In the genomic region with DNA sequence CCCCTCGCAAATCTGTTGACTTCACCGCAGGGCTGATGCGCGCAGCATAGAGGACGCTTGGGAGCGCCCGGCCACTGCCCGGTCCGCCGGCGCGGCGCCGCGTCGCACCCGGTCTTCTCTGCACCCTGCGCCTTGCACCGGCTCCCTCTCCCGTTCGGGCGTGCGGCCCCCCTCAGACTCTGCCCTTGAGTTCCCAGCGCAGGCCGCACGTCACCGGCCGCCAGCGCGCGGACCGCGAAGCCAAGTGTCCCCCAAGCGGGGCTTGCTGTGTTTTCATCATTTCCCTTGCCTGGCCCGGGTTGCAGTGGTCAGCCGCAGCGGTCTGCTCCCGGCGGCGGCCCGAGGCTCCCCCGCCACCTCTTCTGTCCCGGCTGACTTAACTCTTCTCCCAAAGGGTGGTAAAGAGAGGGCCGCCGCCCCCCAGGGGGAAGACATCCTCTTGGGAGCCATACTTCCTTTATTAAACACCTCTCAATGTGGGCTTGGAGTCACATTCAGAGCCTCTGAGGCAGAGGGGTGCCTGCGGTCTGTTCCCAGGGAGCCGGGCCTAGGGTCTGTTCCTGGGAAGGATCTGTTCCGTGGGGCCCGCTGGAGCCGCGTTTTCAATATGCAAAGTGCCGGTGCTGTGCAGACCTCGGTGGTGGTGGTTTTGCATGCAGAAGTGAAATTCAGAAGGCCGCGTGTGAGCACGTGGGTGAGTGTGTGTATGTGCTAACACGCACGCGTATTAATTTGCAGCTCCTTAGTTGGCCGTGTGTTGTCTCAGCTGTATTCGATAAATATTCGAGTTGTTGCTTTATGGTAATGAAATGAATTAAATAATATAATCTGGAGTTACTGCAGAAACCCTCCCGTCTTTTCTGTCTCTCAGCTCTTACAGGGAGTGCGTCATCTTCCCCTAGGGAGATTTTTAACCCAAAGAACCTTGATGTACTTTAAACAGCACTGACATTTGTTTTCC, we compare ENCODE assay signal across 1 cellular context.
TF ChIP-seq lines count a peak whose summit lies in the region.

No MANE protein-coding gene starts in this region.

TF ChIP-seq in WTC11, 78 proteins besides CTCF, POLR2A, EP300 and RAD21 (continued from another document and continues in another):
- TF ChIP-seq SMAD3 (CRISPR knock-in tag; IDR thresholded peaks at IDR 0.05; ENCODE audit: borderline replicate concordance) (peak; percentile 33; the same call in 1 of the 2 replicates), RORB (CRISPR knock-in tag; IDR thresholded peaks at IDR 0.05) (no peak), GRHL2 (CRISPR knock-in tag; IDR thresholded peaks at IDR 0.05; ENCODE audit: insufficient replicate concordance, severe bottlenecking) (no peak), SMAD4 (CRISPR knock-in tag; IDR thresholded peaks at IDR 0.05) (no peak), RELA (CRISPR knock-in tag; IDR thresholded peaks at IDR 0.05; ENCODE audit: borderline replicate concordance) (no peak), NR1H2 (CRISPR knock-in tag; IDR thresholded peaks at IDR 0.05) (no peak), ELF4 (CRISPR knock-in tag; IDR thresholded peaks at IDR 0.05; ENCODE audit: low read depth) (no peak), ZNF317 (CRISPR knock-in tag; IDR thresholded peaks at IDR 0.05; ENCODE audit: borderline replicate concordance, low read depth) (no peak), IRF2 (CRISPR knock-in tag; IDR thresholded peaks at IDR 0.05; ENCODE audit: borderline replicate concordance, low read depth) (no peak), SOX15 (CRISPR knock-in tag; IDR thresholded peaks at IDR 0.05) (no peak)
- TF ChIP-seq, protein P1, sequence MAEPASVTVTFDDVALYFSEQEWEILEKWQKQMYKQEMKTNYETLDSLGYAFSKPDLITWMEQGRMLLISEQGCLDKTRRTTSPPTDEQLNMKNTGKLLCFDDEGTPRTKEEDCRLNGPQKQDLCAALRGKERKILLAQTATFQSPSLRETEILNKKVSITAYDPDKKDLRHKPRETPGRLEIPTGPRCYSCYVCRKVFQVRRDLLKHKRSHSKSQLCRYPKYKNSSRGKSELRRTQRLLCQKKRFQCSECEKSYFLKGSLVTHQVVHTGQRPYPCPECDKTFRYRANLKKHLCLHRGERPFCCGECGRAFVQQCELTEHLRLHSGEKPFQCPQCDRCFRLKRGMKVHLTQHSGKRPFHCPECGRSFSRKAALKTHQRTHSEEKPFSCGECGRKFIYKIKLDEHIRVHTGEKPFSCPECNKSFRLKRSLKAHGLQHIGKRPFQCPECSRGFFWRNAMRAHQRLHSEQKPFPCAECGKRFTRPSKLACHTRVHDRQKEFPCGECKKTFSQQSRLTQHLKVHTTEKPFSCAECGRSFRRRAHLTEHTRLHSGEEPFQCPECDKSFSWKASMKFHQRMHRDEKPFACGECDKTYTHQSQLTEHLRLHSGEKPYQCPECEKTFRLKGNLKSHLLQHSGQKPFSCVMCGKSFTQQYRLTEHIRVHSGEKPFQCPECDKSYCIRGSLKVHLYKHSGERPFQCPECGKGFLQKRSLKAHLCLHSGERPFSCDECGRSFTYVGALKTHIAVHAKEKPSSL (CRISPR knock-in tag; conservative IDR thresholded peaks at IDR 0.05): no peak
- TF ChIP-seq, protein P2, sequence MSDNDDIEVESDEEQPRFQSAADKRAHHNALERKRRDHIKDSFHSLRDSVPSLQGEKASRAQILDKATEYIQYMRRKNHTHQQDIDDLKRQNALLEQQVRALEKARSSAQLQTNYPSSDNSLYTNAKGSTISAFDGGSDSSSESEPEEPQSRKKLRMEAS (CRISPR knock-in tag; IDR thresholded peaks at IDR 0.05): 0 out of 2 replicates have a peak, but pooled peaks have one; percentile 23
- TF ChIP-seq, protein P3, sequence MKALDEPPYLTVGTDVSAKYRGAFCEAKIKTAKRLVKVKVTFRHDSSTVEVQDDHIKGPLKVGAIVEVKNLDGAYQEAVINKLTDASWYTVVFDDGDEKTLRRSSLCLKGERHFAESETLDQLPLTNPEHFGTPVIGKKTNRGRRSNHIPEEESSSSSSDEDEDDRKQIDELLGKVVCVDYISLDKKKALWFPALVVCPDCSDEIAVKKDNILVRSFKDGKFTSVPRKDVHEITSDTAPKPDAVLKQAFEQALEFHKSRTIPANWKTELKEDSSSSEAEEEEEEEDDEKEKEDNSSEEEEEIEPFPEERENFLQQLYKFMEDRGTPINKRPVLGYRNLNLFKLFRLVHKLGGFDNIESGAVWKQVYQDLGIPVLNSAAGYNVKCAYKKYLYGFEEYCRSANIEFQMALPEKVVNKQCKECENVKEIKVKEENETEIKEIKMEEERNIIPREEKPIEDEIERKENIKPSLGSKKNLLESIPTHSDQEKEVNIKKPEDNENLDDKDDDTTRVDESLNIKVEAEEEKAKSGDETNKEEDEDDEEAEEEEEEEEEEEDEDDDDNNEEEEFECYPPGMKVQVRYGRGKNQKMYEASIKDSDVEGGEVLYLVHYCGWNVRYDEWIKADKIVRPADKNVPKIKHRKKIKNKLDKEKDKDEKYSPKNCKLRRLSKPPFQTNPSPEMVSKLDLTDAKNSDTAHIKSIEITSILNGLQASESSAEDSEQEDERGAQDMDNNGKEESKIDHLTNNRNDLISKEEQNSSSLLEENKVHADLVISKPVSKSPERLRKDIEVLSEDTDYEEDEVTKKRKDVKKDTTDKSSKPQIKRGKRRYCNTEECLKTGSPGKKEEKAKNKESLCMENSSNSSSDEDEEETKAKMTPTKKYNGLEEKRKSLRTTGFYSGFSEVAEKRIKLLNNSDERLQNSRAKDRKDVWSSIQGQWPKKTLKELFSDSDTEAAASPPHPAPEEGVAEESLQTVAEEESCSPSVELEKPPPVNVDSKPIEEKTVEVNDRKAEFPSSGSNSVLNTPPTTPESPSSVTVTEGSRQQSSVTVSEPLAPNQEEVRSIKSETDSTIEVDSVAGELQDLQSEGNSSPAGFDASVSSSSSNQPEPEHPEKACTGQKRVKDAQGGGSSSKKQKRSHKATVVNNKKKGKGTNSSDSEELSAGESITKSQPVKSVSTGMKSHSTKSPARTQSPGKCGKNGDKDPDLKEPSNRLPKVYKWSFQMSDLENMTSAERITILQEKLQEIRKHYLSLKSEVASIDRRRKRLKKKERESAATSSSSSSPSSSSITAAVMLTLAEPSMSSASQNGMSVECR (CRISPR knock-in tag; IDR thresholded peaks at IDR 0.05; ENCODE audit: borderline replicate concordance): 0 out of 2 replicates have a peak, but pooled peaks have one; percentile 20
- TF ChIP-seq, protein P4, sequence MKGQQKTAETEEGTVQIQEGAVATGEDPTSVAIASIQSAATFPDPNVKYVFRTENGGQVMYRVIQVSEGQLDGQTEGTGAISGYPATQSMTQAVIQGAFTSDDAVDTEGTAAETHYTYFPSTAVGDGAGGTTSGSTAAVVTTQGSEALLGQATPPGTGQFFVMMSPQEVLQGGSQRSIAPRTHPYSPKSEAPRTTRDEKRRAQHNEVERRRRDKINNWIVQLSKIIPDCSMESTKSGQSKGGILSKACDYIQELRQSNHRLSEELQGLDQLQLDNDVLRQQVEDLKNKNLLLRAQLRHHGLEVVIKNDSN (CRISPR knock-in tag; IDR thresholded peaks at IDR 0.05): no peak; the same call in 1 of the 2 replicates
- TF ChIP-seq, protein P5, sequence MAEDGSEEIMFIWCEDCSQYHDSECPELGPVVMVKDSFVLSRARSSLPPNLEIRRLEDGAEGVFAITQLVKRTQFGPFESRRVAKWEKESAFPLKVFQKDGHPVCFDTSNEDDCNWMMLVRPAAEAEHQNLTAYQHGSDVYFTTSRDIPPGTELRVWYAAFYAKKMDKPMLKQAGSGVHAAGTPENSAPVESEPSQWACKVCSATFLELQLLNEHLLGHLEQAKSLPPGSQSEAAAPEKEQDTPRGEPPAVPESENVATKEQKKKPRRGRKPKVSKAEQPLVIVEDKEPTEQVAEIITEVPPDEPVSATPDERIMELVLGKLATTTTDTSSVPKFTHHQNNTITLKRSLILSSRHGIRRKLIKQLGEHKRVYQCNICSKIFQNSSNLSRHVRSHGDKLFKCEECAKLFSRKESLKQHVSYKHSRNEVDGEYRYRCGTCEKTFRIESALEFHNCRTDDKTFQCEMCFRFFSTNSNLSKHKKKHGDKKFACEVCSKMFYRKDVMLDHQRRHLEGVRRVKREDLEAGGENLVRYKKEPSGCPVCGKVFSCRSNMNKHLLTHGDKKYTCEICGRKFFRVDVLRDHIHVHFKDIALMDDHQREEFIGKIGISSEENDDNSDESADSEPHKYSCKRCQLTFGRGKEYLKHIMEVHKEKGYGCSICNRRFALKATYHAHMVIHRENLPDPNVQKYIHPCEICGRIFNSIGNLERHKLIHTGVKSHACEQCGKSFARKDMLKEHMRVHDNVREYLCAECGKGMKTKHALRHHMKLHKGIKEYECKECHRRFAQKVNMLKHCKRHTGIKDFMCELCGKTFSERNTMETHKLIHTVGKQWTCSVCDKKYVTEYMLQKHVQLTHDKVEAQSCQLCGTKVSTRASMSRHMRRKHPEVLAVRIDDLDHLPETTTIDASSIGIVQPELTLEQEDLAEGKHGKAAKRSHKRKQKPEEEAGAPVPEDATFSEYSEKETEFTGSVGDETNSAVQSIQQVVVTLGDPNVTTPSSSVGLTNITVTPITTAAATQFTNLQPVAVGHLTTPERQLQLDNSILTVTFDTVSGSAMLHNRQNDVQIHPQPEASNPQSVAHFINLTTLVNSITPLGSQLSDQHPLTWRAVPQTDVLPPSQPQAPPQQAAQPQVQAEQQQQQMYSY (CRISPR knock-in tag; IDR thresholded peaks at IDR 0.05): peak; percentile 56
- TF ChIP-seq, protein P6, sequence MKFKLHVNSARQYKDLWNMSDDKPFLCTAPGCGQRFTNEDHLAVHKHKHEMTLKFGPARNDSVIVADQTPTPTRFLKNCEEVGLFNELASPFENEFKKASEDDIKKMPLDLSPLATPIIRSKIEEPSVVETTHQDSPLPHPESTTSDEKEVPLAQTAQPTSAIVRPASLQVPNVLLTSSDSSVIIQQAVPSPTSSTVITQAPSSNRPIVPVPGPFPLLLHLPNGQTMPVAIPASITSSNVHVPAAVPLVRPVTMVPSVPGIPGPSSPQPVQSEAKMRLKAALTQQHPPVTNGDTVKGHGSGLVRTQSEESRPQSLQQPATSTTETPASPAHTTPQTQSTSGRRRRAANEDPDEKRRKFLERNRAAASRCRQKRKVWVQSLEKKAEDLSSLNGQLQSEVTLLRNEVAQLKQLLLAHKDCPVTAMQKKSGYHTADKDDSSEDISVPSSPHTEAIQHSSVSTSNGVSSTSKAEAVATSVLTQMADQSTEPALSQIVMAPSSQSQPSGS (CRISPR knock-in tag; IDR thresholded peaks at IDR 0.05; ENCODE audit: borderline replicate concordance, low read depth): no peak
- TF ChIP-seq, protein P7, sequence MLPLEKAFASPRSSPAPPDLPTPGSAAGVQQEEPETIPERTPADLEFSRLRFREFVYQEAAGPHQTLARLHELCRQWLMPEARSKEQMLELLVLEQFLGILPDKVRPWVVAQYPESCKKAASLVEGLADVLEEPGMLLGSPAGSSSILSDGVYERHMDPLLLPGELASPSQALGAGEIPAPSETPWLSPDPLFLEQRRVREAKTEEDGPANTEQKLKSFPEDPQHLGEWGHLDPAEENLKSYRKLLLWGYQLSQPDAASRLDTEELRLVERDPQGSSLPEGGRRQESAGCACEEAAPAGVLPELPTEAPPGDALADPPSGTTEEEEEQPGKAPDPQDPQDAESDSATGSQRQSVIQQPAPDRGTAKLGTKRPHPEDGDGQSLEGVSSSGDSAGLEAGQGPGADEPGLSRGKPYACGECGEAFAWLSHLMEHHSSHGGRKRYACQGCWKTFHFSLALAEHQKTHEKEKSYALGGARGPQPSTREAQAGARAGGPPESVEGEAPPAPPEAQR (CRISPR knock-in tag; IDR thresholded peaks at IDR 0.05): no peak
- TF ChIP-seq, protein P8, sequence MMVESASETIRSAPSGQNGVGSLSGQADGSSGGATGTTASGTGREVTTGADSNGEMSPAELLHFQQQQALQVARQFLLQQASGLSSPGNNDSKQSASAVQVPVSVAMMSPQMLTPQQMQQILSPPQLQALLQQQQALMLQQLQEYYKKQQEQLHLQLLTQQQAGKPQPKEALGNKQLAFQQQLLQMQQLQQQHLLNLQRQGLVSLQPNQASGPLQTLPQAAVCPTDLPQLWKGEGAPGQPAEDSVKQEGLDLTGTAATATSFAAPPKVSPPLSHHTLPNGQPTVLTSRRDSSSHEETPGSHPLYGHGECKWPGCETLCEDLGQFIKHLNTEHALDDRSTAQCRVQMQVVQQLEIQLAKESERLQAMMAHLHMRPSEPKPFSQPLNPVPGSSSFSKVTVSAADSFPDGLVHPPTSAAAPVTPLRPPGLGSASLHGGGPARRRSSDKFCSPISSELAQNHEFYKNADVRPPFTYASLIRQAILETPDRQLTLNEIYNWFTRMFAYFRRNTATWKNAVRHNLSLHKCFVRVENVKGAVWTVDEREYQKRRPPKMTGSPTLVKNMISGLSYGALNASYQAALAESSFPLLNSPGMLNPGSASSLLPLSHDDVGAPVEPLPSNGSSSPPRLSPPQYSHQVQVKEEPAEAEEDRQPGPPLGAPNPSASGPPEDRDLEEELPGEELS (CRISPR knock-in tag; IDR thresholded peaks at IDR 0.05): 0 out of 2 replicates have a peak, but pooled peaks have one; percentile 28
- TF ChIP-seq, protein P9, sequence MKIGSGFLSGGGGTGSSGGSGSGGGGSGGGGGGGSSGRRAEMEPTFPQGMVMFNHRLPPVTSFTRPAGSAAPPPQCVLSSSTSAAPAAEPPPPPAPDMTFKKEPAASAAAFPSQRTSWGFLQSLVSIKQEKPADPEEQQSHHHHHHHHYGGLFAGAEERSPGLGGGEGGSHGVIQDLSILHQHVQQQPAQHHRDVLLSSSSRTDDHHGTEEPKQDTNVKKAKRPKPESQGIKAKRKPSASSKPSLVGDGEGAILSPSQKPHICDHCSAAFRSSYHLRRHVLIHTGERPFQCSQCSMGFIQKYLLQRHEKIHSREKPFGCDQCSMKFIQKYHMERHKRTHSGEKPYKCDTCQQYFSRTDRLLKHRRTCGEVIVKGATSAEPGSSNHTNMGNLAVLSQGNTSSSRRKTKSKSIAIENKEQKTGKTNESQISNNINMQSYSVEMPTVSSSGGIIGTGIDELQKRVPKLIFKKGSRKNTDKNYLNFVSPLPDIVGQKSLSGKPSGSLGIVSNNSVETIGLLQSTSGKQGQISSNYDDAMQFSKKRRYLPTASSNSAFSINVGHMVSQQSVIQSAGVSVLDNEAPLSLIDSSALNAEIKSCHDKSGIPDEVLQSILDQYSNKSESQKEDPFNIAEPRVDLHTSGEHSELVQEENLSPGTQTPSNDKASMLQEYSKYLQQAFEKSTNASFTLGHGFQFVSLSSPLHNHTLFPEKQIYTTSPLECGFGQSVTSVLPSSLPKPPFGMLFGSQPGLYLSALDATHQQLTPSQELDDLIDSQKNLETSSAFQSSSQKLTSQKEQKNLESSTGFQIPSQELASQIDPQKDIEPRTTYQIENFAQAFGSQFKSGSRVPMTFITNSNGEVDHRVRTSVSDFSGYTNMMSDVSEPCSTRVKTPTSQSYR (CRISPR knock-in tag; IDR thresholded peaks at IDR 0.05): 0 out of 2 replicates have a peak, but pooled peaks have one; percentile 42
- TF ChIP-seq, protein P10, sequence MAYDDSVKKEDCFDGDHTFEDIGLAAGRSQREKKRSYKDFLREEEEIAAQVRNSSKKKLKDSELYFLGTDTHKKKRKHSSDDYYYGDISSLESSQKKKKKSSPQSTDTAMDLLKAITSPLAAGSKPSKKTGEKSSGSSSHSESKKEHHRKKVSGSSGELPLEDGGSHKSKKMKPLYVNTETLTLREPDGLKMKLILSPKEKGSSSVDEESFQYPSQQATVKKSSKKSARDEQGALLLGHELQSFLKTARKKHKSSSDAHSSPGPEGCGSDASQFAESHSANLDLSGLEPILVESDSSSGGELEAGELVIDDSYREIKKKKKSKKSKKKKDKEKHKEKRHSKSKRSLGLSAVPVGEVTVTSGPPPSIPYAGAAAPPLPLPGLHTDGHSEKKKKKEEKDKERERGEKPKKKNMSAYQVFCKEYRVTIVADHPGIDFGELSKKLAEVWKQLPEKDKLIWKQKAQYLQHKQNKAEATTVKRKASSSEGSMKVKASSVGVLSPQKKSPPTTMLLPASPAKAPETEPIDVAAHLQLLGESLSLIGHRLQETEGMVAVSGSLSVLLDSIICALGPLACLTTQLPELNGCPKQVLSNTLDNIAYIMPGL (CRISPR knock-in tag; IDR thresholded peaks at IDR 0.05): no peak
